ENCODE assay signal across 23 cellular contexts in genomic region chr2:239693761-239694415, GRCh38.
"Had no signal": no experiment of that assay in that cellular context is flagged by ENCODE, and none has a peak within 500 bp of the region (broad histone marks: within the 10 kb centered on the region; RNA-seq: fewer than 3 reads in every experiment).

No MANE protein-coding gene starts in this region.

- H3K4me1 ChIP-seq: esophagus squamous epithelium, right lobe of liver had no signal

- H3K4me3 ChIP-seq: body of pancreas, esophagus squamous epithelium, heart right ventricle, left ventricle myocardium inferior, lung, mucosa of descending colon, right lobe of liver, skin epidermis, suprapubic skin, tibial nerve had no signal

- H3K4me3 Mint-ChIP-seq: activated CD4-positive, alpha-beta T cell treated with anti-CD3 and anti-CD28 coated beads, Interleukin-2, amount 10 ng/mL, durations not matched to agents 7 days and 5 days; activated CD8-positive, alpha-beta memory T cell treated with anti-CD3 and anti-CD28 coated beads, Interleukin-2, amount 10 ng/mL, durations not matched to agents 7 days and 5 days; activated CD8-positive, alpha-beta T cell treated with anti-CD3 and anti-CD28 coated beads, Interleukin-2, amount 10 ng/mL, durations not matched to agents 7 days and 5 days; natural killer cell treated with Interleukin-12 subunit alpha and Interleukin-12 subunit beta and Interleukin-15 and Interleukin-18, amount 100 ng/mL, for 72 hours; stimulated activated memory B cell treated with anti-CD40 and anti-IgM and Interleukin-4, amounts not matched to agents 10 μg/mL and 1 μg/mL and 100 μg/mL, for 72 hours; T-helper 17 cell had no signal

- H3K4me1 Mint-ChIP-seq: activated CD4-positive, alpha-beta T cell treated with anti-CD3 and anti-CD28 coated beads, Interleukin-2, amount 10 ng/mL, durations not matched to agents 7 days and 5 days; activated CD8-positive, alpha-beta memory T cell treated with anti-CD3 and anti-CD28 coated beads, Interleukin-2, amount 10 ng/mL, durations not matched to agents 7 days and 5 days; stimulated activated memory B cell treated with anti-CD40 and anti-IgM and Interleukin-4, amounts not matched to agents 10 μg/mL and 1 μg/mL and 100 μg/mL, for 72 hours; T-helper 17 cell had no signal

- H3K27ac ChIP-seq: body of pancreas, esophagus squamous epithelium, heart right ventricle, left ventricle myocardium inferior, right lobe of liver, skin epidermis, suprapubic skin, tibial nerve had no signal

- H3K9me3 ChIP-seq: body of pancreas, esophagus squamous epithelium, heart right ventricle, left ventricle myocardium inferior, mucosa of descending colon, right lobe of liver, suprapubic skin, tibial nerve had no signal

- H3K9me3 Mint-ChIP-seq: activated CD4-positive, alpha-beta T cell treated with anti-CD3 and anti-CD28 coated beads, Interleukin-2, amount 10 ng/mL, durations not matched to agents 7 days and 5 days; activated naive CD4-positive, alpha-beta T cell treated with anti-CD3 and anti-CD28 coated beads, Interleukin-2, amount 50 U/mL, for 72 hours; activated T-helper 2 cell treated with anti-CD3 and anti-CD28 coated beads, Interferon-gamma antibody, Interleukin-2, Interleukin-4, amounts not matched to agents 10 μg/mL and 5 μg/mL and 100 μg/mL, durations not matched to agents 14 hours and 24 hours and 36 hours; natural killer cell treated with Interleukin-12 subunit alpha and Interleukin-12 subunit beta and Interleukin-15 and Interleukin-18, amount 100 ng/mL, for 72 hours; stimulated activated memory B cell treated with anti-CD40 and anti-IgM and Interleukin-4, amounts not matched to agents 10 μg/mL and 1 μg/mL and 100 μg/mL, for 72 hours had no signal

- H3K27me3 Mint-ChIP-seq: activated CD4-positive, alpha-beta T cell treated with anti-CD3 and anti-CD28 coated beads, Interleukin-2, amount 10 ng/mL, durations not matched to agents 7 days and 5 days; activated CD8-positive, alpha-beta memory T cell treated with anti-CD3 and anti-CD28 coated beads, Interleukin-2, amount 10 ng/mL, durations not matched to agents 7 days and 5 days had no signal

- DNase-seq: activated CD4-positive, alpha-beta T cell treated with anti-CD3 and anti-CD28 coated beads for 1 hour; activated CD4-positive, alpha-beta T cell treated with anti-CD3 and anti-CD28 coated beads, Interleukin-2, amount 10 ng/mL, durations not matched to agents 7 days and 5 days; activated CD8-positive, alpha-beta memory T cell treated with anti-CD3 and anti-CD28 coated beads, Interleukin-2, amount 10 ng/mL, durations not matched to agents 7 days and 5 days; activated CD8-positive, alpha-beta T cell treated with anti-CD3 and anti-CD28 coated beads, Interleukin-2, amount 10 ng/mL, durations not matched to agents 7 days and 5 days; anterior cingulate cortex; body of pancreas; esophagus squamous epithelium; foreskin melanocyte; heart right ventricle; left ventricle myocardium inferior; mesendoderm; mucosa of descending colon; stimulated activated CD4-positive, alpha-beta T cell treated with anti-CD3 and anti-CD28 coated beads, Interleukin-4, amount 100 ng/mL, for 24 hours; T-helper 17 cell had no signal

- H3K27ac Mint-ChIP-seq: activated CD4-positive, alpha-beta T cell treated with anti-CD3 and anti-CD28 coated beads, Interleukin-2, amount 10 ng/mL, durations not matched to agents 7 days and 5 days; activated CD8-positive, alpha-beta memory T cell treated with anti-CD3 and anti-CD28 coated beads, Interleukin-2, amount 10 ng/mL, durations not matched to agents 7 days and 5 days; activated CD8-positive, alpha-beta T cell treated with anti-CD3 and anti-CD28 coated beads, Interleukin-2, amount 10 ng/mL, durations not matched to agents 7 days and 5 days; activated T-helper 2 cell treated with anti-CD3 and anti-CD28 coated beads, Interferon-gamma antibody, Interleukin-2, Interleukin-4, amounts not matched to agents 10 μg/mL and 5 μg/mL and 100 μg/mL, durations not matched to agents 14 hours and 24 hours and 36 hours; natural killer cell treated with Interleukin-12 subunit alpha and Interleukin-12 subunit beta and Interleukin-15 and Interleukin-18, amount 100 ng/mL, for 72 hours; stimulated activated memory B cell treated with anti-CD40 and anti-IgM and Interleukin-4, amounts not matched to agents 10 μg/mL and 1 μg/mL and 100 μg/mL, for 72 hours; T-helper 17 cell had no signal

- H3K36me3 ChIP-seq: esophagus squamous epithelium, heart right ventricle, left ventricle myocardium inferior, right lobe of liver, suprapubic skin, tibial nerve had no signal

- H3K36me3 Mint-ChIP-seq: activated CD8-positive, alpha-beta memory T cell treated with anti-CD3 and anti-CD28 coated beads, Interleukin-2, amount 10 ng/mL, durations not matched to agents 7 days and 5 days; activated naive CD4-positive, alpha-beta T cell treated with anti-CD3 and anti-CD28 coated beads, Interleukin-2, amount 50 U/mL, for 72 hours; natural killer cell treated with Interleukin-12 subunit alpha and Interleukin-12 subunit beta and Interleukin-15 and Interleukin-18, amount 100 ng/mL, for 72 hours; stimulated activated memory B cell treated with anti-CD40 and anti-IgM and Interleukin-4, amounts not matched to agents 10 μg/mL and 1 μg/mL and 100 μg/mL, for 72 hours had no signal

- H3K27me3 ChIP-seq: body of pancreas, right lobe of liver, tibial nerve had no signal
